1 cellular context compared by ENCODE assay signal in genomic region chr2:218291934-218292699, GRCh38.
TF ChIP-seq lines count a peak whose summit lies in the region.

Gene TMBIM1, minus strand, starts transcription at chr2:218292503. Its CDS starts 10,362 bp downstream, at chr2:218282141.

TF ChIP-seq in K562, 482 proteins besides CTCF, POLR2A, EP300 and RAD21 (continued from another document and continues in another):
- no peak for TF ChIP-seq HMGXB4 (CRISPR knock-in tag; IDR thresholded peaks at IDR 0.05)
- TF ChIP-seq SIN3A (IDR thresholded peaks at IDR 0.05; ENCODE audit: borderline replicate concordance in 2 of 2, control insufficient read depth in 1 of 2, low read depth in 2 of 2, low read length in 2 of 2): peak in 1 of 2 experiments; percentile 76; a peak in 2 of 4 replicates
- TF ChIP-seq HDAC6 (IDR thresholded peaks at IDR 0.05; ENCODE audit: low read depth, low read length): no peak
- no peak for TF ChIP-seq NR1H2 (CRISPR knock-in tag; IDR thresholded peaks at IDR 0.05)
- no peak for TF ChIP-seq ARNT (IDR thresholded peaks at IDR 0.05)
- TF ChIP-seq TBP (optimal IDR thresholded peaks at IDR 0.05; ENCODE audit: low read depth, low read length): peak; percentile 64
- TF ChIP-seq ATF2 (CRISPR knock-in tag; IDR thresholded peaks at IDR 0.05): no peak
- no peak for TF ChIP-seq ZNF318 (IDR thresholded peaks at IDR 0.05; ENCODE audit: borderline replicate concordance in 1 of 2, low read depth in 1 of 2)
- peak; percentile 96 for TF ChIP-seq SMAD4 (CRISPR knock-in tag; conservative IDR thresholded peaks at IDR 0.05)
- TF ChIP-seq THAP12 (CRISPR knock-in tag; IDR thresholded peaks at IDR 0.05): peak; percentile 41; the same call in 1 of the 2 replicates
- TF ChIP-seq GATA2 (CRISPR knock-in tag; IDR thresholded peaks at IDR 0.05): no peak
- TF ChIP-seq PHTF2 (CRISPR knock-in tag; IDR thresholded peaks at IDR 0.05): no peak
- peak; percentile 47; the same call in 1 of the 2 replicates for TF ChIP-seq NCOA6 (IDR thresholded peaks at IDR 0.05)
- TF ChIP-seq NCOA4 (IDR thresholded peaks at IDR 0.05; ENCODE audit: partially characterized antibody): no peak
- TF ChIP-seq KDM5B (IDR thresholded peaks at IDR 0.05; ENCODE audit: insufficient replicate concordance, low read depth, low read length): no peak
- no peak for TF ChIP-seq SRSF3 (IDR thresholded peaks at IDR 0.05; ENCODE audit: insufficient read depth, low read length)
- 0 out of 2 replicates have a peak, but pooled peaks have one; percentile 12 for TF ChIP-seq EP400 (IDR thresholded peaks at IDR 0.05)
- no peak for TF ChIP-seq ZNF165 (CRISPR knock-in tag; IDR thresholded peaks at IDR 0.05; ENCODE audit: borderline replicate concordance)
- TF ChIP-seq MAX (CRISPR knock-in tag; IDR thresholded peaks at IDR 0.05): peak; percentile 62; the same call in 1 of the 2 replicates
- TF ChIP-seq ZNF146 (CRISPR knock-in tag; IDR thresholded peaks at IDR 0.05; ENCODE audit: unreplicated experiment): no peak
- no peak for TF ChIP-seq PTTG1 (tag; IDR thresholded peaks at IDR 0.05; ENCODE audit: low read depth)
- no peak for TF ChIP-seq ZNF384 (IDR thresholded peaks at IDR 0.05; ENCODE audit: low read depth, low read length)
- 0 out of 2 replicates have a peak, but pooled peaks have one; percentile 18 for TF ChIP-seq HCFC1 (IDR thresholded peaks at IDR 0.05; ENCODE audit: low read depth, low read length)
- no peak for TF ChIP-seq ZBTB8A (IDR thresholded peaks at IDR 0.05; ENCODE audit: partially characterized antibody)
- no peak; the same call in none of the 2 replicates for TF ChIP-seq ZNF592 (IDR thresholded peaks at IDR 0.05)
- TF ChIP-seq POLR2AphosphoS5 (IDR thresholded peaks at IDR 0.05; ENCODE audit: control insufficient read depth, insufficient read depth, low read depth, low read length): peak; percentile 45; the same call in 1 of the 2 replicates
- no peak for TF ChIP-seq ZKSCAN8 (CRISPR knock-in tag; IDR thresholded peaks at IDR 0.05)
- no peak for TF ChIP-seq ZNF609 (CRISPR knock-in tag; IDR thresholded peaks at IDR 0.05; ENCODE audit: borderline replicate concordance)
